Comparison of ENCODE assay signal across 8 cellular contexts in the genomic region with DNA sequence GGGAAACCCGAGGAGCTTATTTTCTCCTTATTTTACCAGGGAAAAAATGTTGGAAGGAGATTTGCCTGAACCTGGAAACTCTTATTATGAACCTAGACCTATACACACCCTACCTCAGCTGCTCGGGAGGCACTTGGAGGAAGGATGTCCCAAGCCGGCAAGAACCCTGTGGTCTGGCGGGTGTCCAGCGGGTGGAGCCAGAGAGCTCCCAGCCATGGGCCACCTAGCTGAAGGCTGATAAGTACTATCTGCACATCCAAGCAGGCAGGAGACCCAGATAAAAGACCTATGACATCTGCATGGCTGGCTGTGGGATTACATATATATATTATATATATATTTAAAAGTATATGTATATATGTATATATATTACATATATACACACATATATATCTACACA. TPM values are rescaled to one million over a fixed set of nuclear protein-coding genes. Genes with fewer than 3 reads are reported as not detected.
DNase-seq lines count a peak whose midpoint lies in the region; ATAC-seq and TF ChIP-seq lines count a peak whose summit lies in the region.

No MANE protein-coding gene starts in this region.

- no peaks in the 10 kb centered on the region for H3K9me3 Mint-ChIP-seq in CD4-positive, alpha-beta T cell

- H3K4me1 ChIP-seq in colonic mucosa (no peaks in the 10 kb centered on the region), lung (ENCODE audit: control insufficient read depth in 2 of 2, insufficient read depth in 2 of 2, low read length in 2 of 2) (no peaks in the 10 kb centered on the region)

- H3K4me3 ChIP-seq in colonic mucosa (no peak overlapping the region), lung (no peak overlapping the region)

- no peak overlapping the region for H3K4me3 Mint-ChIP-seq in CD4-positive, alpha-beta T cell

- POLR2A ChIA-PET in CD4-positive, alpha-beta T cell (lab: Charles Lee), result no interaction called here

- peak; percentile 38 to 72 (median 50) for DNase-seq in CD4-positive, alpha-beta T cell
- DNase-seq in NCI-H524 (lab: John Stamatoyannopoulos, UW), result peak; percentile 26 to 73
- peak; percentile 88 for DNase-seq in activated CD4-positive, alpha-beta T cell treated with anti-CD3 and anti-CD28 coated beads for 48 hours
- peak; percentile 70 for DNase-seq in colonic mucosa
- DNase-seq in lung (ENCODE audit: low spot score), result peak; percentile 81
- DNase-seq in stimulated activated CD8-positive, alpha-beta memory T cell treated with anti-CD3 and anti-CD28 coated beads, Interleukin-2, amount 100 ng/mL, for 48 hours (ENCODE audit: low read depth in 2 of 2), result peak; percentile 58 to 70

- no peak overlapping the region for H3K27ac Mint-ChIP-seq in CD4-positive, alpha-beta T cell

- CTCF ChIA-PET in CD4-positive, alpha-beta T cell (lab: Charles Lee), result interaction anchor here (0.7 to 1.4 kb wide), 4 partner anchors 9 to 157 kb away, joined by 3 to 4 read pairs (median 3); no protein-coding TSS in a partner anchor

- intact Hi-C loops in CD4-positive, alpha-beta T cell (cut with DNase I, micrococcal nuclease), result no loop called here
- intact Hi-C loops in colonic mucosa (cut with DNase I), result no loop called here

- no peak overlapping the region for H3K27ac ChIP-seq in CD4-positive, alpha-beta T cell (ENCODE audit: low read depth, low read length)
- H3K27ac ChIP-seq in colonic mucosa, result no peak overlapping the region
- no peak overlapping the region for H3K27ac ChIP-seq in lung (ENCODE audit: low read depth in 1 of 2, low read length in 1 of 2)

- WGBS in lung, 2 donors, result 0 to 2% methylated on average over 5 of the region's 5 CpGs

- H3K36me3 Mint-ChIP-seq in CD4-positive, alpha-beta T cell (ENCODE audit: low read depth), result no peaks in the 10 kb centered on the region

- peak; percentile 65 for TF ChIP-seq CTCF in CD4-positive, alpha-beta T cell (IDR thresholded peaks at IDR 0.05)
- TF ChIP-seq CTCF in colonic mucosa (IDR thresholded peaks at IDR 0.05) (peak; percentile 70), lung (IDR thresholded peaks at IDR 0.05; ENCODE audit: control extremely low read depth, extremely low read depth) (peak; percentile 54)

- no peaks in the 10 kb centered on the region for H3K4me1 Mint-ChIP-seq in CD4-positive, alpha-beta T cell (ENCODE audit: low read depth)

- peaks cover 4% of the 10 kb centered on the region for H3K27me3 Mint-ChIP-seq in CD4-positive, alpha-beta T cell

- no peak overlapping the region for H3K9ac ChIP-seq in colonic mucosa (ENCODE audit: low read depth in 2 of 2, low read length in 2 of 2)

- H3K27me3 ChIP-seq in CD4-positive, alpha-beta T cell (ENCODE audit: control insufficient read depth, insufficient read depth, low read length), result no peaks in the 10 kb centered on the region
- H3K27me3 ChIP-seq in colonic mucosa (no peaks in the 10 kb centered on the region), lung (ENCODE audit: control insufficient read depth, insufficient read depth) (no peaks in the 10 kb centered on the region)

- H3K36me3 ChIP-seq in colonic mucosa, result no peaks in the 10 kb centered on the region
- H3K36me3 ChIP-seq in lung (ENCODE audit: control insufficient read depth in 2 of 2, insufficient read depth in 2 of 2, low read length in 2 of 2), result no peaks in the 10 kb centered on the region

- no peaks in the 10 kb centered on the region for H3K9me3 ChIP-seq in CD4-positive, alpha-beta T cell (ENCODE audit: control insufficient read depth, low read length)
- H3K9me3 ChIP-seq in colonic mucosa (no peaks in the 10 kb centered on the region), lung (ENCODE audit: control insufficient read depth in 2 of 2, insufficient read depth in 1 of 2, low read length in 1 of 2) (no peaks in the 10 kb centered on the region)

- ATAC-seq in CD4-positive, alpha-beta T cell (ENCODE audit: poor library complexity), result peak; percentile 80
- ATAC-seq in GM19351 (IDR thresholded peaks at IDR 0.05; ENCODE audit: unreplicated experiment), result peak; percentile 99
- peak; percentile 97 for ATAC-seq in HG03439 (IDR thresholded peaks at IDR 0.05; ENCODE audit: unreplicated experiment)
- ATAC-seq in lung (ENCODE audit: insufficient read depth, low FRiP score), result peak; percentile 89

RNA-seq across cellular contexts. Expression of gene SLC14A1, which starts 1.1 kb away (rescaled TPM):
- total RNA-seq in CD4-positive, alpha-beta T cell, result 1 to 10 TPM; 5.2 to 5.3 TPM
- total RNA-seq in colonic mucosa (under 1 TPM; 0.32 to 0.52 TPM), lung (10 to 100 TPM in 1 of 2 donors, 1 to 10 TPM in 1; 1.7 to 10.5 TPM)
- under 1 TPM; 0.31 to 0.39 TPM for polyA plus RNA-seq in lung
